In genomic region chr22:26406118-26406517, GRCh38 we compare ENCODE assay signal across 14 cellular contexts. TPM values are rescaled to one million over a fixed set of nuclear protein-coding genes. Genes with fewer than 3 reads are reported as not detected.
DNase-seq lines count a peak whose midpoint lies in the region; ATAC-seq, FAIRE-seq and TF ChIP-seq lines count a peak whose summit lies in the region.
"Had no signal": no experiment of that assay in that cellular context is flagged by ENCODE, and none has a peak within 500 bp of the region (broad histone marks: within the 10 kb centered on the region; RNA-seq: fewer than 3 reads in every experiment).

No MANE protein-coding gene starts in this region.

- no peak overlapping the region for H3K27ac Mint-ChIP-seq in naive thymus-derived CD8-positive, alpha-beta T cell
- H3K27ac Mint-ChIP-seq: activated naive CD8-positive, alpha-beta T cell treated with anti-CD3 and anti-CD28 coated beads, Interleukin-2, amount 10 ng/mL, durations not matched to agents 7 days and 5 days had no signal

- no peak for TF ChIP-seq POLR2A in A549 (IDR thresholded peaks at IDR 0.05; ENCODE audit: low read length)

- in situ Hi-C loops in astrocyte of the spinal cord (cut with HindIII; ENCODE audit: low sequenced_read_pairs) = no loop called here

- no peaks in the 10 kb centered on the region for H3K36me3 Mint-ChIP-seq in naive thymus-derived CD8-positive, alpha-beta T cell
- H3K36me3 Mint-ChIP-seq: activated naive CD8-positive, alpha-beta T cell treated with anti-CD3 and anti-CD28 coated beads, Interleukin-2, amount 10 ng/mL, durations not matched to agents 7 days and 5 days had no signal

- DNase-seq in A549 (ENCODE audit: low read depth in 1 of 2, low spot score in 1 of 2) (peak in 1 of 2 experiments; percentile 14), Daoy (ENCODE audit: low read depth) (peak; percentile 60), NCI-H2081 treated with DMSO at 0.1 percent for 48 hours (lab: John Stamatoyannopoulos, UW) (peak; percentile 18), astrocyte of the spinal cord (ENCODE audit: low read depth, low spot score) (peak; percentile 55)
- DNase-seq in activated CD8-positive, alpha-beta memory T cell treated with anti-CD3 and anti-CD28 coated beads, Interleukin-2, amount 50 U/mL, for 4 hours = no peak
- DNase-seq in naive thymus-derived CD8-positive, alpha-beta T cell = no peak
- DNase-seq: activated naive CD8-positive, alpha-beta T cell treated with anti-CD3 and anti-CD28 coated beads, Interleukin-2, amount 10 ng/mL, durations not matched to agents 7 days and 5 days; colonic mucosa; foreskin keratinocyte; Peyer's patch; stimulated activated naive CD4-positive, alpha-beta T cell had no signal

- H3K9me3 Mint-ChIP-seq in naive thymus-derived CD8-positive, alpha-beta T cell = no peaks in the 10 kb centered on the region
- H3K9me3 Mint-ChIP-seq: activated naive CD8-positive, alpha-beta T cell treated with anti-CD3 and anti-CD28 coated beads, Interleukin-2, amount 10 ng/mL, durations not matched to agents 7 days and 5 days had no signal

- no peak for TF ChIP-seq EP300 in A549 (IDR thresholded peaks at IDR 0.05)

- TF ChIP-seq CTCF in A549 (IDR thresholded peaks at IDR 0.05) = no peak
- no peak for TF ChIP-seq CTCF in astrocyte of the spinal cord (IDR thresholded peaks at IDR 0.05; ENCODE audit: low read depth, low read length)

- H3K27ac ChIP-seq in A549 = no peak overlapping the region
- H3K27ac ChIP-seq: C4-2B, colonic mucosa, foreskin keratinocyte, Peyer's patch had no signal

- H3K4me1 Mint-ChIP-seq in naive thymus-derived CD8-positive, alpha-beta T cell = peaks cover 0 to 10% (median under 1%) of the 10 kb centered on the region in 4 donors

- POLR2A ChIA-PET in A549 (lab: Yijun Ruan, JAX) = no interaction called here
- POLR2A ChIA-PET in naive thymus-derived CD8-positive, alpha-beta T cell (lab: Charles Lee) = interaction anchor here (0.6 kb wide), 1 partner anchor 1007 kb away, joined by 3 read pairs; no protein-coding TSS in a partner anchor

- H3K4me3 ChIP-seq in A549 (no peak overlapping the region), astrocyte of the spinal cord (ENCODE audit: low read depth, low read length) (no peak overlapping the region)
- H3K4me3 ChIP-seq: colonic mucosa, Peyer's patch had no signal

- peaks cover 0 to 27% (median 10%) of the 10 kb centered on the region in 5 donors for H3K27me3 Mint-ChIP-seq in naive thymus-derived CD8-positive, alpha-beta T cell

- H3K4me2 ChIP-seq in A549 = no peak overlapping the region

- no peaks in the 10 kb centered on the region for H3K9me3 ChIP-seq in A549
- H3K9me3 ChIP-seq: colonic mucosa, Peyer's patch had no signal

- no peak for ATAC-seq in A549
- no peak for ATAC-seq in HG02840 (IDR thresholded peaks at IDR 0.05; ENCODE audit: low FRiP score, unreplicated experiment)
- ATAC-seq in GM19328 (IDR thresholded peaks at IDR 0.05; ENCODE audit: unreplicated experiment) = no peak
- no peak for ATAC-seq in naive thymus-derived CD8-positive, alpha-beta T cell
- ATAC-seq: foreskin keratinocyte had no signal

- 22% methylated on average over 4 of the region's 4 CpGs for WGBS in A549 (ENCODE audit: missing lambda C conversion rate)

- no peaks in the 10 kb centered on the region for H3K4me1 ChIP-seq in A549
- H3K4me1 ChIP-seq: colonic mucosa, foreskin keratinocyte, Peyer's patch had no signal

- no peak overlapping the region for H3K4me3 Mint-ChIP-seq in naive thymus-derived CD8-positive, alpha-beta T cell
- H3K4me3 Mint-ChIP-seq: activated naive CD8-positive, alpha-beta T cell treated with anti-CD3 and anti-CD28 coated beads, Interleukin-2, amount 10 ng/mL, durations not matched to agents 7 days and 5 days had no signal

- CTCF ChIA-PET in A549 (lab: Yijun Ruan, JAX) = interaction anchor here (1.2 to 3.6 kb wide), 2 partner anchors 55 to 83 kb away, joined by 3 to 18 read pairs; no protein-coding TSS in a partner anchor

- no peak for TF ChIP-seq RAD21 in A549 (conservative IDR thresholded peaks at IDR 0.05 in 1 of 2, IDR thresholded peaks at IDR 0.05 in 1 of 2)

- FAIRE-seq in A549 (lab: Jason Lieb, UNC) = no peak

TF ChIP-seq in A549, 52 proteins besides CTCF, POLR2A, EP300 and RAD21:
- peak; percentile 72 for TF ChIP-seq USF2 (IDR thresholded peaks at IDR 0.05)
- no peak for TF ChIP-seq CBX2 (IDR thresholded peaks at IDR 0.05; ENCODE audit: borderline replicate concordance, low read depth)
- TF ChIP-seq EHMT2 (IDR thresholded peaks at IDR 0.05; ENCODE audit: low read depth) = no peak
- no peak for TF ChIP-seq CBX8 (IDR thresholded peaks at IDR 0.05)

RNA-seq across cellular contexts. Expression of gene ASPHD2, which starts 22.9 kb away (rescaled TPM):
- polyA plus RNA-seq in A549 (2011; rRNA removed) (1.2 and 1.3 TPM in 2 replicates), A549 (2017; fragmentation: RNase III; extraction: RNeasy Plus Mini Kit Qiagen cat#74134 plus additional on column Dnase treatment) (0.72 to 0.92 TPM (median 0.84 TPM) in 3 replicates)
- polyA plus RNA-seq in A549 (2012; cell fraction: cytosol; rRNA removed) = 1.0 and 1.6 TPM in 2 replicates
- 1.2 TPM in 2 replicates for polyA plus RNA-seq in A549 (2012; cell fraction: nucleus; rRNA removed)
- 1.5 TPM in 2 replicates for polyA minus RNA-seq in A549 (2011; rRNA and poly(A)+ RNA removed)
- total RNA-seq in Daoy (2014; rRNA removed; shearing (Covaris generic)) = 3.9 and 4.2 TPM in 2 replicates
- total RNA-seq in naive thymus-derived CD8-positive, alpha-beta T cell = 1 to 10 TPM; 2.9 to 3.5 TPM
- 1 to 10 TPM; 2.3 to 3.1 (median 2.5) TPM for polyA plus RNA-seq in naive thymus-derived CD8-positive, alpha-beta T cell

Comparison
In these comparisons a context has a peak if more than half of its experiments do, and no peak if none do; other contexts are left out.
1. DNase-seq: peak in Daoy (single experiment), NCI-H2081 treated with DMSO at 0.1 percent for 48 hours (single experiment) and astrocyte of the spinal cord (single experiment); none in activated CD8-positive, alpha-beta memory T cell treated with anti-CD3 and anti-CD28 coated beads, Interleukin-2, amount 50 U/mL, for 4 hours (single experiment) and naive thymus-derived CD8-positive, alpha-beta T cell (0 of 10).